In genomic region chr1:112708002-112708448, GRCh38 we compare ENCODE assay signal across 8 cellular contexts. TPM values are rescaled to one million over a fixed set of nuclear protein-coding genes. Genes with fewer than 3 reads are reported as not detected.
DNase-seq lines count a peak whose midpoint lies in the region; ATAC-seq, FAIRE-seq and TF ChIP-seq lines count a peak whose summit lies in the region.

No MANE protein-coding gene starts in this region.

- H3K27ac ChIP-seq in HepG2 (ENCODE audit: extremely low read length, insufficient read depth, low read length): no peak overlapping the region
- no peak overlapping the region for H3K27ac ChIP-seq in right lobe of liver
- no peak overlapping the region for H3K27ac ChIP-seq in astrocyte (ENCODE audit: low read depth, low read length)
- peak overlapping the region; percentile 97 for H3K27ac ChIP-seq in uterus

- TF ChIP-seq RAD21 in HepG2 (CRISPR knock-in tag; IDR thresholded peaks at IDR 0.05): no peak

- intact Hi-C loops in HepG2 (cut with micrococcal nuclease; ENCODE audit: unreplicated experiment) (no loop called here), right lobe of liver (cut with DNase I) (loop anchor here in 1 of 2 donors (10.0 kb wide), 2 partner anchors 83 to 203 kb away; partner anchors contain the start of gene WNT2B), uterus (cut with DNase I; ENCODE audit: low total_unique reads) (loop anchor here (10.0 kb wide), 1 partner anchor 93 kb away; the partner anchor contains the start of genes CAPZA1 and ST7L)

- FAIRE-seq in HepG2 (lab: Jason Lieb, UNC) (no peak), astrocyte (lab: Jason Lieb, UNC) (no peak)

- DNase-seq in HepG2 (ENCODE audit: low spot score) (no peak), right lobe of liver (no peak), astrocyte (ENCODE audit: low read depth) (no peak), naive B cell (no peak), uterus (no peak), H4 (ENCODE audit: low spot score) (no peak)

- H3K4me3 ChIP-seq in HepG2 (replicated peaks in 1 of 3; ENCODE audit: insufficient read depth in 1 of 3, low read depth in 2 of 3, low read length in 3 of 3) (peak overlapping the region in 2 of 3 experiments; percentile 98 to 99; a peak in 2 of 6 replicates), right lobe of liver (no peak overlapping the region), astrocyte (ENCODE audit: insufficient read depth, low read depth, low read length) (peak overlapping the region; percentile 85), uterus (no peak overlapping the region)

- CTCF ChIA-PET in HepG2 (lab: Yijun Ruan, JAX; ENCODE audit: low intra/inter-chr PET ratio, low total read pairs): interaction anchor here (1.7 to 2.6 kb wide), 2 partner anchors 33 to 317 kb away, joined by 6 to 17 read pairs; partner anchors contain the start of gene MOV10

- in situ Hi-C loops in HepG2 (cut with HindIII; ENCODE audit: extremely low pct_ligation_motif_present, low pct_unique_long_range_greater_than_20kb): loop anchor here (5.0 to 25.0 kb wide), 5 partner anchors 36 to 329 kb away; partner anchors contain the start of genes CAPZA1, MOV10, ST7L and WNT2B

- H3K9ac ChIP-seq in HepG2 (ENCODE audit: insufficient read depth, low read depth, low read length) (peak overlapping the region; percentile 59; the same call in 1 of the 2 replicates), astrocyte (ENCODE audit: low read length) (peak overlapping the region; percentile 89)

- H4K20me1 ChIP-seq in HepG2 (ENCODE audit: insufficient read depth, low read length): no peaks in the 10 kb centered on the region
- H4K20me1 ChIP-seq in astrocyte (ENCODE audit: insufficient read depth, low read length): peaks cover 30% of the 10 kb centered on the region

- no TSS peak for BruUV-seq in HepG2 (replicated peaks; lab: Mats Ljungman, UMichigan)

- peaks cover 2% of the 10 kb centered on the region for H3K9me3 Mint-ChIP-seq in astrocyte (ENCODE audit: unreplicated experiment)
- no peaks in the 10 kb centered on the region for H3K9me3 Mint-ChIP-seq in naive B cell

- H3K79me2 ChIP-seq in HepG2 (ENCODE audit: insufficient read depth, low read length) (peaks cover 22% of the 10 kb centered on the region), astrocyte (ENCODE audit: insufficient read depth, low read length) (peaks cover 39% of the 10 kb centered on the region)

- ATAC-seq in HepG2: no peak
- ATAC-seq in right lobe of liver: no peak
- ATAC-seq in naive B cell (ENCODE audit: low read depth in 2 of 2): no peak
- ATAC-seq in GM18519 (IDR thresholded peaks at IDR 0.05; ENCODE audit: low FRiP score, unreplicated experiment): no peak
- ATAC-seq in GM18861 (IDR thresholded peaks at IDR 0.05; ENCODE audit: unreplicated experiment): no peak

- H3K36me3 ChIP-seq in HepG2 (replicated peaks in 1 of 2; ENCODE audit: control insufficient read depth in 1 of 2, insufficient read depth in 2 of 2, low read length in 2 of 2): peaks cover 0 to 7% of the 10 kb centered on the region in 2 experiments; a peak in 2 of 5 replicates
- no peaks in the 10 kb centered on the region for H3K36me3 ChIP-seq in right lobe of liver
- peaks cover 6% of the 10 kb centered on the region for H3K36me3 ChIP-seq in astrocyte (ENCODE audit: insufficient read depth, low read length)
- no peaks in the 10 kb centered on the region for H3K36me3 ChIP-seq in uterus

- 25% methylated on average over 6 of the region's 6 CpGs for WGBS in HepG2 (ENCODE audit: low lambda C conversion rate)
- WGBS in right lobe of liver (ENCODE audit: insufficient coverage, low coverage, low lambda C conversion rate, missing lambda C conversion rate): 65% methylated on average over 6 of the region's 6 CpGs

- H2AFZ ChIP-seq in HepG2 (ENCODE audit: low read length): no peak overlapping the region
- H2AFZ ChIP-seq in astrocyte (ENCODE audit: low read depth, low read length): peak overlapping the region; percentile 16

- H3K9me3 ChIP-seq in HepG2 (ENCODE audit: low read length) (no peaks in the 10 kb centered on the region), right lobe of liver (no peaks in the 10 kb centered on the region), astrocyte (ENCODE audit: insufficient read depth, low read depth, low read length) (no peaks in the 10 kb centered on the region), uterus (no peaks in the 10 kb centered on the region)

- no peak for TF ChIP-seq POLR2A in HepG2 (IDR thresholded peaks at IDR 0.05; ENCODE audit: insufficient read depth in 1 of 2, low read depth in 2 of 2, low read length in 2 of 2)
- TF ChIP-seq POLR2A in right lobe of liver (IDR thresholded peaks at IDR 0.05): no peak
- no peak for TF ChIP-seq POLR2A in uterus (IDR thresholded peaks at IDR 0.05)

- peak overlapping the region; percentile 99 for H3K4me2 ChIP-seq in HepG2 (ENCODE audit: low read depth, low read length)
- H3K4me2 ChIP-seq in astrocyte (ENCODE audit: low read length): peak overlapping the region; percentile 91

- H3K4me1 ChIP-seq in HepG2 (ENCODE audit: insufficient read depth, low read length): peaks cover 38% of the 10 kb centered on the region
- peaks cover 0 to 27% (median 8%) of the 10 kb centered on the region in 4 donors for H3K4me1 ChIP-seq in right lobe of liver
- H3K4me1 ChIP-seq in astrocyte (ENCODE audit: insufficient read depth, low read length): peaks cover 31% of the 10 kb centered on the region
- peaks cover 6% of the 10 kb centered on the region in 2 donors for H3K4me1 ChIP-seq in uterus

- H3K4me1 Mint-ChIP-seq in astrocyte (ENCODE audit: low read depth, unreplicated experiment): peaks cover 12% of the 10 kb centered on the region
- peaks cover 31 to 40% (median 39%) of the 10 kb centered on the region in 3 donors for H3K4me1 Mint-ChIP-seq in naive B cell

- no peak for TF ChIP-seq CTCF in HepG2 (CRISPR knock-in tag; IDR thresholded peaks at IDR 0.05)
- TF ChIP-seq CTCF in right lobe of liver (IDR thresholded peaks at IDR 0.05): no peak
- TF ChIP-seq CTCF in astrocyte (IDR thresholded peaks at IDR 0.05; ENCODE audit: insufficient read depth, low read depth, low read length): no peak
- TF ChIP-seq CTCF in uterus (IDR thresholded peaks at IDR 0.05): no peak

- H3K27me3 Mint-ChIP-seq in astrocyte (ENCODE audit: low read depth, unreplicated experiment) (peaks cover 3% of the 10 kb centered on the region), naive B cell (no peaks in the 10 kb centered on the region)

- peaks cover 4 to 52% of the 10 kb centered on the region in 2 experiments; a peak in 4 of 5 replicates for H3K27me3 ChIP-seq in HepG2 (ENCODE audit: control insufficient read depth in 1 of 2, insufficient read depth in 2 of 2, low read length in 2 of 2)
- no peaks in the 10 kb centered on the region for H3K27me3 ChIP-seq in right lobe of liver
- peaks cover 2% of the 10 kb centered on the region for H3K27me3 ChIP-seq in astrocyte (ENCODE audit: insufficient read depth, low read length)
- no peaks in the 10 kb centered on the region for H3K27me3 ChIP-seq in uterus

- POLR2A ChIA-PET in HepG2 (lab: Yijun Ruan, JAX): interaction anchor here (1.2 to 3.0 kb wide), 3 partner anchors 11 to 206 kb away, joined by 4 to 40 read pairs (median 26); partner anchors contain the start of gene MOV10

- no peak for TF ChIP-seq EP300 in HepG2 (IDR thresholded peaks at IDR 0.05; ENCODE audit: low read depth in 2 of 2, low read length in 2 of 2)
- TF ChIP-seq EP300 in HepG2 (CRISPR knock-in tag; IDR thresholded peaks at IDR 0.05; ENCODE audit: borderline replicate concordance): no peak

- H3K36me3 Mint-ChIP-seq in astrocyte (ENCODE audit: low read depth, unreplicated experiment): peaks cover 12% of the 10 kb centered on the region
- no peaks in the 10 kb centered on the region for H3K36me3 Mint-ChIP-seq in naive B cell

- H3K27ac Mint-ChIP-seq in astrocyte (ENCODE audit: unreplicated experiment) (peak overlapping the region; percentile 1), naive B cell (peak overlapping the region in 3 of 6 donors; percentile 37 to 82 (median 49))

- H3K4me3 Mint-ChIP-seq in astrocyte (ENCODE audit: unreplicated experiment) (peak overlapping the region; percentile 86), naive B cell (peak overlapping the region; percentile 47 to 94 (median 88))

RNA-seq across cellular contexts. Expression of gene RHOC, which starts 1.1 kb away (rescaled TPM):
- total RNA-seq in HepG2 (2016; rRNA removed; fragmentation: Illumina TruSeq; extraction: Trizol): 64.3 and 67.4 TPM in 2 replicates
- 40.7 and 41.9 TPM in 2 replicates for total RNA-seq in HepG2 (2016; cell fraction: cytosol; rRNA removed; fragmentation: Illumina TruSeq; extraction: Trizol; ENCODE audit: low read depth)
- total RNA-seq in HepG2 (2016; cell fraction: insoluble cytoplasmic fraction; rRNA removed; fragmentation: Illumina TruSeq; extraction: Trizol): 68.8 and 78.0 TPM in 2 replicates
- 52.1 and 54.9 TPM in 2 replicates for total RNA-seq in HepG2 (2016; cell fraction: membrane; rRNA removed; fragmentation: Illumina TruSeq; extraction: Trizol)
- 31.5 and 32.7 TPM in 2 replicates for total RNA-seq in HepG2 (2016; cell fraction: nucleus; rRNA removed; fragmentation: Illumina TruSeq; extraction: Trizol)
- polyA plus RNA-seq in HepG2 (2011; rRNA removed): 182 and 203 TPM in 2 replicates
- polyA plus RNA-seq in HepG2 (2011; cell fraction: cytosol; rRNA removed): 242 and 267 TPM in 2 replicates
- polyA plus RNA-seq in HepG2 (2011; cell fraction: nucleus; rRNA removed): 113 and 161 TPM in 2 replicates
- 110 and 146 TPM in 2 replicates for polyA plus RNA-seq in HepG2 (2012)
- polyA plus RNA-seq in HepG2 (2016; cell fraction: cytosol; fragmentation: Illumina TruSeq; extraction: Trizol; ENCODE audit: low read depth): 46.2 and 50.8 TPM in 2 replicates
- 85.4 and 98.1 TPM in 2 replicates for polyA plus RNA-seq in HepG2 (2016; cell fraction: insoluble cytoplasmic fraction; fragmentation: Illumina TruSeq; extraction: Trizol; ENCODE audit: low read depth)
- polyA plus RNA-seq in HepG2 (2016; cell fraction: membrane; fragmentation: Illumina TruSeq; extraction: Trizol; ENCODE audit: low read depth): 52.0 and 55.8 TPM in 2 replicates
- 65.0 and 66.7 TPM in 2 replicates for polyA plus RNA-seq in HepG2 (2016; cell fraction: nucleus; fragmentation: Illumina TruSeq; extraction: Trizol; ENCODE audit: insufficient read depth, low read depth)
- polyA minus RNA-seq in HepG2 (2011; rRNA and poly(A)+ RNA removed; ENCODE audit: low replicate concordance): 93.1 and 215 TPM in 2 replicates
- polyA minus RNA-seq in HepG2 (2011; cell fraction: cytosol; rRNA and poly(A)+ RNA removed): 55.3 and 74.0 TPM in 2 replicates
- polyA minus RNA-seq in HepG2 (2011; cell fraction: nucleus; rRNA and poly(A)+ RNA removed): 47.8 and 64.6 TPM in 2 replicates
- 100 to 1,000 TPM in 3 of 6 experiments, 10 to 100 TPM in 3; 47.9 to 207 (median 107) TPM for total RNA-seq in right lobe of liver
- total RNA-seq in astrocyte: 585 and 657 TPM in 2 replicates
- polyA plus RNA-seq in naive B cell (ENCODE audit: low read depth in 6 of 6): 10 to 100 TPM; 34.7 to 85.7 (median 52.0) TPM
- total RNA-seq in uterus: 100 to 1,000 TPM; 176 to 314 (median 279) TPM
- total RNA-seq in H4 (2014; rRNA removed; shearing (Covaris generic)): 218 and 228 TPM in 2 replicates

RNA-seq across cellular contexts. Expression of gene PPM1J, which starts 7.1 kb away (rescaled TPM):
- 0.07 TPM in 1 of 2 replicates, not detected in the other for total RNA-seq in HepG2 (2016; rRNA removed; fragmentation: Illumina TruSeq; extraction: Trizol)
- not detected in 2 replicates for total RNA-seq in HepG2 (2016; cell fraction: cytosol; rRNA removed; fragmentation: Illumina TruSeq; extraction: Trizol; ENCODE audit: low read depth)
- 0.09 and 0.11 TPM in 2 replicates for total RNA-seq in HepG2 (2016; cell fraction: insoluble cytoplasmic fraction; rRNA removed; fragmentation: Illumina TruSeq; extraction: Trizol)
- total RNA-seq in HepG2 (2016; cell fraction: membrane; rRNA removed; fragmentation: Illumina TruSeq; extraction: Trizol): 0.12 TPM in 1 of 2 replicates, not detected in the other
- total RNA-seq in HepG2 (2016; cell fraction: nucleus; rRNA removed; fragmentation: Illumina TruSeq; extraction: Trizol): not detected in 2 replicates
- polyA plus RNA-seq in HepG2 (2011; rRNA removed): 0.22 and 0.50 TPM in 2 replicates
- polyA plus RNA-seq in HepG2 (2011; cell fraction: cytosol; rRNA removed): 0.36 and 0.40 TPM in 2 replicates
- polyA plus RNA-seq in HepG2 (2011; cell fraction: nucleus; rRNA removed): 1.2 TPM in 2 replicates
- 0.32 and 0.37 TPM in 2 replicates for polyA plus RNA-seq in HepG2 (2012)
- polyA plus RNA-seq in HepG2 (2016; cell fraction: cytosol; fragmentation: Illumina TruSeq; extraction: Trizol; ENCODE audit: low read depth): not detected in 2 replicates
- polyA plus RNA-seq in HepG2 (2016; cell fraction: insoluble cytoplasmic fraction; fragmentation: Illumina TruSeq; extraction: Trizol; ENCODE audit: low read depth): not detected in 2 replicates
- 0.09 TPM in 1 of 2 replicates, not detected in the other for polyA plus RNA-seq in HepG2 (2016; cell fraction: membrane; fragmentation: Illumina TruSeq; extraction: Trizol; ENCODE audit: low read depth)
- polyA plus RNA-seq in HepG2 (2016; cell fraction: nucleus; fragmentation: Illumina TruSeq; extraction: Trizol; ENCODE audit: insufficient read depth, low read depth): not detected in 2 replicates
- polyA minus RNA-seq in HepG2 (2011; rRNA and poly(A)+ RNA removed; ENCODE audit: low replicate concordance): 0.30 and 0.49 TPM in 2 replicates
- not detected in 2 replicates for polyA minus RNA-seq in HepG2 (2011; cell fraction: cytosol; rRNA and poly(A)+ RNA removed)
- polyA minus RNA-seq in HepG2 (2011; cell fraction: nucleus; rRNA and poly(A)+ RNA removed): not detected in 2 replicates
- total RNA-seq in right lobe of liver: 1 to 10 TPM in 1 of 6 experiments, under 1 TPM in 5; 0.15 to 1.2 (median 0.40) TPM
- total RNA-seq in astrocyte: 5.2 TPM in 2 replicates
- polyA plus RNA-seq in naive B cell (ENCODE audit: low read depth in 6 of 6): 1 to 10 TPM in 5 of 6 donors, under 1 TPM in 1; 0.48 to 3.1 (median 1.5) TPM
- total RNA-seq in uterus: 1 to 10 TPM in 2 of 4 donors, under 1 TPM in 1, not detected in 1; 0.90 to 4.2 (median 2.6) TPM
- total RNA-seq in H4 (2014; rRNA removed; shearing (Covaris generic)): 0.10 and 0.45 TPM in 2 replicates

RNA-seq across cellular contexts. Expression of gene MOV10, which starts 33.6 kb away (rescaled TPM):
- 38.0 and 56.4 TPM in 2 replicates for total RNA-seq in HepG2 (2016; rRNA removed; fragmentation: Illumina TruSeq; extraction: Trizol)
- 8.9 and 12.9 TPM in 2 replicates for total RNA-seq in HepG2 (2016; cell fraction: cytosol; rRNA removed; fragmentation: Illumina TruSeq; extraction: Trizol; ENCODE audit: low read depth)
- 38.3 and 56.0 TPM in 2 replicates for total RNA-seq in HepG2 (2016; cell fraction: insoluble cytoplasmic fraction; rRNA removed; fragmentation: Illumina TruSeq; extraction: Trizol)
- 16.5 and 18.1 TPM in 2 replicates for total RNA-seq in HepG2 (2016; cell fraction: membrane; rRNA removed; fragmentation: Illumina TruSeq; extraction: Trizol)
- 73.8 and 86.8 TPM in 2 replicates for total RNA-seq in HepG2 (2016; cell fraction: nucleus; rRNA removed; fragmentation: Illumina TruSeq; extraction: Trizol)
- polyA plus RNA-seq in HepG2 (2011; rRNA removed): 58.2 and 70.6 TPM in 2 replicates
- polyA plus RNA-seq in HepG2 (2011; cell fraction: cytosol; rRNA removed): 29.1 and 29.4 TPM in 2 replicates
- 312 and 401 TPM in 2 replicates for polyA plus RNA-seq in HepG2 (2011; cell fraction: nucleus; rRNA removed)
- 49.6 and 55.9 TPM in 2 replicates for polyA plus RNA-seq in HepG2 (2012)
- polyA plus RNA-seq in HepG2 (2016; cell fraction: cytosol; fragmentation: Illumina TruSeq; extraction: Trizol; ENCODE audit: low read depth): 11.5 and 13.4 TPM in 2 replicates
- polyA plus RNA-seq in HepG2 (2016; cell fraction: insoluble cytoplasmic fraction; fragmentation: Illumina TruSeq; extraction: Trizol; ENCODE audit: low read depth): 53.0 and 64.1 TPM in 2 replicates
- 20.2 and 20.9 TPM in 2 replicates for polyA plus RNA-seq in HepG2 (2016; cell fraction: membrane; fragmentation: Illumina TruSeq; extraction: Trizol; ENCODE audit: low read depth)
- 253 and 261 TPM in 2 replicates for polyA plus RNA-seq in HepG2 (2016; cell fraction: nucleus; fragmentation: Illumina TruSeq; extraction: Trizol; ENCODE audit: insufficient read depth, low read depth)
- 73.5 and 79.2 TPM in 2 replicates for polyA minus RNA-seq in HepG2 (2011; rRNA and poly(A)+ RNA removed; ENCODE audit: low replicate concordance)
- polyA minus RNA-seq in HepG2 (2011; cell fraction: cytosol; rRNA and poly(A)+ RNA removed): 22.2 and 39.1 TPM in 2 replicates
- 92.0 and 96.2 TPM in 2 replicates for polyA minus RNA-seq in HepG2 (2011; cell fraction: nucleus; rRNA and poly(A)+ RNA removed)
- 10 to 100 TPM; 32.3 to 55.8 (median 46.2) TPM for total RNA-seq in right lobe of liver
- 121 and 147 TPM in 2 replicates for total RNA-seq in astrocyte
- 10 to 100 TPM in 3 of 6 donors, 1 to 10 TPM in 3; 3.4 to 10.5 (median 9.8) TPM for polyA plus RNA-seq in naive B cell (ENCODE audit: low read depth in 6 of 6)
- total RNA-seq in uterus: 10 to 100 TPM; 10.3 to 91.9 (median 55.5) TPM
- 31.9 and 42.8 TPM in 2 replicates for total RNA-seq in H4 (2014; rRNA removed; shearing (Covaris generic))

Comparison
In these comparisons a context has a peak if more than half of its experiments do, and no peak if none do; other contexts are left out.
1. H3K4me3 ChIP-seq: peak in HepG2 (2 of 3) and astrocyte (single experiment); none in right lobe of liver (0 of 3) and uterus (0 of 2).
2. H3K27ac ChIP-seq: peak in uterus (2 of 2); none in HepG2 (single experiment), right lobe of liver (0 of 3) and astrocyte (single experiment).